Comparison of ENCODE assay signal across 11 cellular contexts in the genomic region with DNA sequence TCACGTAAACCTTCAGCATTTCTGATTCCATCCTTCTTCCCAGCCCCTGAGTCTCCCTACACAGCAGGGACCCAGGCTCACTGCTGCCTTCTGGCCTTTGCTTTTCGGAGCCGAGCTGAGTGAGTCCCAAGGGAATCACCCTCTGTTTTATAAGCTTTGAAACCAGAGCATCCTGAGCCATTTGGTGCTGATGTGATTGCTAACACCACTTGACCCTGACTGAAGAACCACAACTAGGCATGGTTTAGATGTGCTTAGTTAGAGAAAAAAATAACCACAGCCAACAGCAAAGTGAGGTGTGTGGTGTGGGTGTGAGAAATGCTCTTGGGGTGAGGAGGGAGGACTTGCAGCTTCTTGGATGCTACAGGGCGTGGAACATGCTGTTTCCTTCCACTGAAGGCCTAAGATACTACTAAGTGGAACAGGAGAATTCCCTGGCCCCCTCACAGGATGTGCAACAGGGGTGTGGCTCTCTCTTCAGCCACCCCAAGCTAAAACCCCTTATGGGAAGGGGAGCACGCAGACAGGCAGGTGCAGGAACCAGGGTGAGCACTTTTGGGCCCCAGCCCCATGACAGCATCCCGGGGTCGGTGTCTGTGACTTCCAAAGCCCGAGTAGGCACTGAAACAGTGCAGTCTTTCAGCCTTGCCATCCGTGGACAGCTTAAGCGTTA. TPM values are rescaled to one million over a fixed set of nuclear protein-coding genes. Genes with fewer than 3 reads are reported as not detected.
DNase-seq lines count a peak whose midpoint lies in the region; FAIRE-seq and TF ChIP-seq lines count a peak whose summit lies in the region.
"Had no signal": no experiment of that assay in that cellular context is flagged by ENCODE, and none has a peak within 500 bp of the region (broad histone marks: within the 10 kb centered on the region; RNA-seq: fewer than 3 reads in every experiment).

A gene (minus strand): TSS at position 221 of the 673 bp plus-strand sequence. CDS start 53,767 bp downstream, outside the sequence.

- H3K9me1 ChIP-seq in keratinocyte (ENCODE audit: control insufficient read depth, extremely low read depth, insufficient read depth, low read length), result no peaks in the 10 kb centered on the region

- POLR2A ChIA-PET in activated CD8-positive, alpha-beta memory T cell treated with anti-CD3 and anti-CD28 coated beads for 36 hours (lab: Charles Lee), result interaction anchor here (1.3 kb wide), 1 partner anchor 173 kb away, joined by 3 read pairs; no protein-coding TSS in a partner anchor
- POLR2A ChIA-PET in activated CD4-positive, alpha-beta memory T cell treated with anti-CD3 and anti-CD28 coated beads, Interleukin-2, amount 10 ng/mL, durations not matched to agents 7 days and 5 days (lab: Charles Lee), result interaction anchor here (0.7 to 4.4 kb wide), 35 partner anchors 8 to 1483 kb away, joined by 3 to 34 read pairs (median 4); a partner anchor contains a TSS

- TF ChIP-seq CTCF in keratinocyte (optimal IDR thresholded peaks at IDR 0.05 in 1 of 3, IDR thresholded peaks at IDR 0.05 in 1 of 3, conservative IDR thresholded peaks at IDR 0.05 in 1 of 3; ENCODE audit: extremely low read depth in 1 of 3, insufficient read depth in 2 of 3, low read length in 3 of 3) (no peak), thyroid gland (IDR thresholded peaks at IDR 0.05) (no peak)

- H3K4me1 Mint-ChIP-seq in activated CD4-positive, alpha-beta memory T cell treated with anti-CD3 and anti-CD28 coated beads, Interleukin-2, amount 10 ng/mL, durations not matched to agents 7 days and 5 days, result peaks cover 78% of the 10 kb centered on the region

- peak within 1 kb of the TSS; percentile 95 for H3K27ac Mint-ChIP-seq in activated CD4-positive, alpha-beta memory T cell treated with anti-CD3 and anti-CD28 coated beads, Interleukin-2, amount 10 ng/mL, durations not matched to agents 7 days and 5 days

- H3K27ac ChIP-seq in keratinocyte (ENCODE audit: control insufficient read depth, insufficient read depth, low read length) (no peak within 1 kb of the TSS), thyroid gland (no peak within 1 kb of the TSS)

- FAIRE-seq in keratinocyte (lab: Jason Lieb, UNC), result no peak
- FAIRE-seq: GM19239 had no signal

- H3K9me3 ChIP-seq in keratinocyte (ENCODE audit: control insufficient read depth, low read depth, low read length), result no peaks in the 10 kb centered on the region
- no peaks in the 10 kb centered on the region for H3K9me3 ChIP-seq in thyroid gland

- H3K4me1 ChIP-seq in keratinocyte (ENCODE audit: control insufficient read depth, extremely low read depth, insufficient read depth, low read length) (peaks cover 3% of the 10 kb centered on the region), thyroid gland (peaks cover 3 to 5% of the 10 kb centered on the region in 2 donors)

- no peak for DNase-seq in activated CD8-positive, alpha-beta memory T cell treated with anti-CD3 and anti-CD28 coated beads for 24 hours
- peak; percentile 81 for DNase-seq in activated CD4-positive, alpha-beta memory T cell treated with anti-CD3 and anti-CD28 coated beads, Interleukin-2, amount 10 ng/mL, durations not matched to agents 7 days and 5 days
- DNase-seq in keratinocyte (ENCODE audit: low read depth, low spot score) (no peak), thyroid gland (no peak), NCI-H1694 treated with DMSO at 0.1 percent for 48 hours (lab: John Stamatoyannopoulos, UW) (no peak), putamen (ENCODE audit: low spot score) (no peak), RPMI8226 (no peak)
- DNase-seq: ACHN, heart left ventricle had no signal

- H3K4me3 ChIP-seq in keratinocyte (ENCODE audit: control insufficient read depth in 2 of 3, extremely low read depth in 1 of 3, insufficient read depth in 2 of 3, low read depth in 1 of 3, low read length in 3 of 3) (no peak within 1 kb of the TSS), thyroid gland (replicated peaks in 1 of 3) (no peak within 1 kb of the TSS)

- H3K4me3 Mint-ChIP-seq in activated CD4-positive, alpha-beta memory T cell treated with anti-CD3 and anti-CD28 coated beads, Interleukin-2, amount 10 ng/mL, durations not matched to agents 7 days and 5 days, result peak within 1 kb of the TSS; percentile 94

- no peaks in the 10 kb centered on the region for H4K20me1 ChIP-seq in keratinocyte (ENCODE audit: control insufficient read depth, extremely low read depth, insufficient read depth, low read length)

- TF ChIP-seq POLR2A in thyroid gland (IDR thresholded peaks at IDR 0.05), result no peak

- 92 to 93% methylated on average over 7 to 10 of the region's 10 CpGs for whole genome bisulfite sequencing in thyroid gland, 2 donors

- intact Hi-C loops in thyroid gland (cut with DNase I), result no loop called here

- H2AFZ ChIP-seq in keratinocyte (ENCODE audit: control insufficient read depth, low read length), result no peak within 1 kb of the TSS

- peaks cover under 1% of the 10 kb centered on the region for H3K27me3 ChIP-seq in keratinocyte (ENCODE audit: control insufficient read depth, extremely low read depth, insufficient read depth, low read length)
- H3K27me3 ChIP-seq in thyroid gland, result no peaks in the 10 kb centered on the region
- H3K27me3 ChIP-seq: heart left ventricle had no signal

- no peak within 1 kb of the TSS for H3K9ac ChIP-seq in keratinocyte (ENCODE audit: control insufficient read depth, extremely low read depth, insufficient read depth, low read length)

- H3K27me3 Mint-ChIP-seq in activated CD4-positive, alpha-beta memory T cell treated with anti-CD3 and anti-CD28 coated beads, Interleukin-2, amount 10 ng/mL, durations not matched to agents 7 days and 5 days, result no peaks in the 10 kb centered on the region

- CTCF ChIA-PET in activated CD8-positive, alpha-beta memory T cell treated with anti-CD3 and anti-CD28 coated beads for 36 hours (lab: Charles Lee), result interaction anchor here (1.3 to 1.8 kb wide), 5 partner anchors 9 to 129 kb away, joined by 3 to 4 read pairs (median 3); no protein-coding TSS in a partner anchor
- CTCF ChIA-PET in activated CD4-positive, alpha-beta memory T cell treated with anti-CD3 and anti-CD28 coated beads, Interleukin-2, amount 10 ng/mL, durations not matched to agents 7 days and 5 days (lab: Charles Lee), result interaction anchor here (0.9 to 2.7 kb wide), 6 partner anchors 9 to 129 kb away, joined by 3 to 25 read pairs (median 3); no protein-coding TSS in a partner anchor

- H3K79me2 ChIP-seq in keratinocyte (ENCODE audit: control insufficient read depth, insufficient read depth, low read length), result no peaks in the 10 kb centered on the region

- H3K9me3 Mint-ChIP-seq in activated CD4-positive, alpha-beta memory T cell treated with anti-CD3 and anti-CD28 coated beads, Interleukin-2, amount 10 ng/mL, durations not matched to agents 7 days and 5 days, result no peaks in the 10 kb centered on the region

- H3K4me2 ChIP-seq in keratinocyte (ENCODE audit: control insufficient read depth, extremely low read depth, insufficient read depth, low read depth, low read length), result no peak within 1 kb of the TSS

- H3K36me3 ChIP-seq in keratinocyte (ENCODE audit: control insufficient read depth in 2 of 2, extremely low read depth in 1 of 2, insufficient read depth in 2 of 2, low read length in 2 of 2) (no peaks in the 10 kb centered on the region), thyroid gland (no peaks in the 10 kb centered on the region)

- dilution Hi-C loops in keratinocyte (cut with MboI; ENCODE audit: extremely low pct_ligation_motif_present, low sequenced_read_pairs), result no loop called here

- peaks cover 42% of the 10 kb centered on the region for H3K36me3 Mint-ChIP-seq in activated CD4-positive, alpha-beta memory T cell treated with anti-CD3 and anti-CD28 coated beads, Interleukin-2, amount 10 ng/mL, durations not matched to agents 7 days and 5 days (ENCODE audit: low read depth)

RNA-seq across cellular contexts. Expression of the gene that starts here (rescaled TPM):
- total RNA-seq in activated CD8-positive, alpha-beta memory T cell treated with anti-CD3 and anti-CD28 coated beads for 36 hours, result 10 to 100 TPM; 14.6 to 18.5 TPM
- total RNA-seq in activated CD4-positive, alpha-beta memory T cell treated with anti-CD3 and anti-CD28 coated beads, Interleukin-2, amount 10 ng/mL, durations not matched to agents 7 days and 5 days, result 100 to 1,000 TPM; 180 to 195 TPM
- 12.5 to 22.6 TPM (median 15.6 TPM) in 3 replicates for polyA plus RNA-seq in keratinocyte
- polyA plus RNA-seq in keratinocyte (2011; ENCODE audit: low read depth), result 6.7 TPM
- 9.8 and 18.4 TPM in 2 replicates for polyA plus RNA-seq in keratinocyte (2011; cell fraction: cytosol; rRNA removed)
- polyA plus RNA-seq in keratinocyte (2011; cell fraction: nucleus; rRNA removed), result 14.5 and 17.9 TPM in 2 replicates
- 6.5 and 13.3 TPM in 2 replicates for polyA plus RNA-seq in keratinocyte (2012; ENCODE audit: low replicate concordance)
- 8.6 to 23.9 TPM (median 13.8 TPM) in 3 replicates for polyA minus RNA-seq in keratinocyte
- 11.1 TPM for polyA minus RNA-seq in keratinocyte (2011; cell fraction: cytosol; rRNA and poly(A)+ RNA removed)
- 13.1 and 27.1 TPM in 2 replicates for polyA minus RNA-seq in keratinocyte (2011; cell fraction: nucleus; rRNA and poly(A)+ RNA removed)
- total RNA-seq in thyroid gland, result 100 to 1,000 TPM in 1 of 4 donors, 10 to 100 TPM in 3; 57.5 to 102 (median 78.0) TPM
